Comparison of ENCODE assay signal across 1 cellular context in the genomic region with DNA sequence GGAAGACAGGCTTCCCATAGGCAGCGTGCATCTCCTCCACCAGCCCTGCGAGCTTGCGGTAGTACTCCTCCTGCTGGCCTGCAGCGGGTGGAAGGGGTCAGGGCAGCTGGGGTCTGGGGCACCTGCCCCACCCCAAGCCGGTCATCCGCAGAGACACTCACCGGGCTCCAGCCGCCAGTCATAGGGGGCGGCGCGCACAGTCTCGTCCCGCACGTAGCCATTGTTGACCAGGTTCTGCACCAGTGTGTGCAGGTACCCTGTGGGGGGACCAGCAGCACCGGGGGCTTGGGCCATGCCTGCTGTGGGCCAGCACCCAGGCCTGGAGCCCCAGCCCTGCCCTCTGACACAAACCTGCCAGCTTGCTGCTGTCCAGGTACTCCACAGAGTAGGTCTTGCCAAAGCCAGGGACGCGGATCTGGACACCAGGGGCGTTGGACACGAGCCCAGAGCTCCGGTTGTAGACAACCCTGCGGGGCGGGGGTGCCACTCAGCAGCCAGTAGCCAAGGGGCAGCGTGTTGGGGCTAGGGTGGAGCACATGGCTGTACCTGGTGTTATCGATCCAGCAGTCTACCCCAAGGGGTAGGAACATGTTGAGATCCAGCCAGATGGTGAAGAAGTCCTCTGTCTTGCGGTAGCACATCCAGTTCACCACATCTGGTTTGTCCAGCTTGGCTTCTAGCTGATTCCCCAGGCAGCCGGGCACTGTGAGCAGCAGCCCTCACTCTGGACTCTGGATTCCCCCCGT.
TF ChIP-seq lines count a peak whose summit lies in the region.

No MANE protein-coding gene starts in this region.

TF ChIP-seq in HepG2, 621 proteins besides CTCF, POLR2A, EP300 and RAD21 (continued from another document and continues in another):
- TF ChIP-seq, protein P1, sequence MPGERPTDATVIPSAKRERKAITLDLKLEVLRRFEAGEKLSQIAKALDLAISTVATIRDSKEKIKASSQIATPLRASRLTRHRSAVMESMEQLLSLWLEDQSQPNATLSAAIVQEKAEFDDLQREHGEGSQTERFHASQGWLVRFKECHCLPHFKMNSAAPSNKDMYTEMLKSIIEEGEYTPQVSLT (CRISPR knock-in tag; IDR thresholded peaks at IDR 0.05; ENCODE audit: borderline replicate concordance, low read depth): no peak
- no peak; a peak in 1 of 4 replicates for TF ChIP-seq HMGXB4 (CRISPR knock-in tag; IDR thresholded peaks at IDR 0.05; ENCODE audit: borderline replicate concordance in 1 of 2, low read depth in 1 of 2)
- TF ChIP-seq CENPT (CRISPR knock-in tag; IDR thresholded peaks at IDR 0.05; ENCODE audit: low read depth): 0 out of 2 replicates have a peak, but pooled peaks have one; percentile 31
- no peak; the same call in 1 of the 2 replicates for TF ChIP-seq FIP1L1 (IDR thresholded peaks at IDR 0.05; ENCODE audit: borderline replicate concordance, insufficient read depth, low read depth, low read length)
- TF ChIP-seq, protein P2, sequence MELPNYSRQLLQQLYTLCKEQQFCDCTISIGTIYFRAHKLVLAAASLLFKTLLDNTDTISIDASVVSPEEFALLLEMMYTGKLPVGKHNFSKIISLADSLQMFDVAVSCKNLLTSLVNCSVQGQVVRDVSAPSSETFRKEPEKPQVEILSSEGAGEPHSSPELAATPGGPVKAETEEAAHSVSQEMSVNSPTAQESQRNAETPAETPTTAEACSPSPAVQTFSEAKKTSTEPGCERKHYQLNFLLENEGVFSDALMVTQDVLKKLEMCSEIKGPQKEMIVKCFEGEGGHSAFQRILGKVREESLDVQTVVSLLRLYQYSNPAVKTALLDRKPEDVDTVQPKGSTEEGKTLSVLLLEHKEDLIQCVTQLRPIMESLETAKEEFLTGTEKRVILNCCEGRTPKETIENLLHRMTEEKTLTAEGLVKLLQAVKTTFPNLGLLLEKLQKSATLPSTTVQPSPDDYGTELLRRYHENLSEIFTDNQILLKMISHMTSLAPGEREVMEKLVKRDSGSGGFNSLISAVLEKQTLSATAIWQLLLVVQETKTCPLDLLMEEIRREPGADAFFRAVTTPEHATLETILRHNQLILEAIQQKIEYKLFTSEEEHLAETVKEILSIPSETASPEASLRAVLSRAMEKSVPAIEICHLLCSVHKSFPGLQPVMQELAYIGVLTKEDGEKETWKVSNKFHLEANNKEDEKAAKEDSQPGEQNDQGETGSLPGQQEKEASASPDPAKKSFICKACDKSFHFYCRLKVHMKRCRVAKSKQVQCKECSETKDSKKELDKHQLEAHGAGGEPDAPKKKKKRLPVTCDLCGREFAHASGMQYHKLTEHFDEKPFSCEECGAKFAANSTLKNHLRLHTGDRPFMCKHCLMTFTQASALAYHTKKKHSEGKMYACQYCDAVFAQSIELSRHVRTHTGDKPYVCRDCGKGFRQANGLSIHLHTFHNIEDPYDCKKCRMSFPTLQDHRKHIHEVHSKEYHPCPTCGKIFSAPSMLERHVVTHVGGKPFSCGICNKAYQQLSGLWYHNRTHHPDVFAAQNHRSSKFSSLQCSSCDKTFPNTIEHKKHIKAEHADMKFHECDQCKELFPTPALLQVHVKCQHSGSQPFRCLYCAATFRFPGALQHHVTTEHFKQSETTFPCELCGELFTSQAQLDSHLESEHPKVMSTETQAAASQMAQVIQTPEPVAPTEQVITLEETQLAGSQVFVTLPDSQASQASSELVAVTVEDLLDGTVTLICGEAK (IDR thresholded peaks at IDR 0.05): no peak
- TF ChIP-seq, protein P2 (CRISPR knock-in tag; IDR thresholded peaks at IDR 0.05): 0 out of 2 replicates have a peak, but pooled peaks have one; percentile 63
- peak; percentile 51 for TF ChIP-seq ZNF883 (CRISPR knock-in tag; IDR thresholded peaks at IDR 0.05; ENCODE audit: not compliant biosample characterization)
- TF ChIP-seq NR1H2 (CRISPR knock-in tag; IDR thresholded peaks at IDR 0.05; ENCODE audit: borderline replicate concordance, low read depth): no peak; the same call in 1 of the 2 replicates
- TF ChIP-seq, protein P3, sequence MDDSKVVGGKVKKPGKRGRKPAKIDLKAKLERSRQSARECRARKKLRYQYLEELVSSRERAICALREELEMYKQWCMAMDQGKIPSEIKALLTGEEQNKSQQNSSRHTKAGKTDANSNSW (CRISPR knock-in tag; IDR thresholded peaks at IDR 0.05; ENCODE audit: borderline replicate concordance): peak; percentile 60
- no peak for TF ChIP-seq MAX (IDR thresholded peaks at IDR 0.05)
- 0 out of 2 replicates have a peak, but pooled peaks have one; percentile 41 for TF ChIP-seq ZNF326 (CRISPR knock-in tag; IDR thresholded peaks at IDR 0.05; ENCODE audit: borderline replicate concordance)
- TF ChIP-seq BCL6 (CRISPR knock-in tag; IDR thresholded peaks at IDR 0.05): peak; percentile 25
- 0 out of 2 replicates have a peak, but pooled peaks have one; percentile 69 for TF ChIP-seq ZNF737 (CRISPR knock-in tag; IDR thresholded peaks at IDR 0.05; ENCODE audit: borderline replicate concordance)
- TF ChIP-seq ZNF75D (CRISPR knock-in tag; IDR thresholded peaks at IDR 0.05; ENCODE audit: borderline replicate concordance): no peak
- no peak for TF ChIP-seq ATAD3A (CRISPR knock-in tag; IDR thresholded peaks at IDR 0.05)
- TF ChIP-seq ETV6 (CRISPR knock-in tag; conservative IDR thresholded peaks at IDR 0.05): no peak; the same call in 1 of the 2 replicates
- no peak for TF ChIP-seq TOPORS (CRISPR knock-in tag; IDR thresholded peaks at IDR 0.05)
- TF ChIP-seq ZNF225 (CRISPR knock-in tag; IDR thresholded peaks at IDR 0.05): no peak
- TF ChIP-seq ZSCAN20 (CRISPR knock-in tag; IDR thresholded peaks at IDR 0.05; ENCODE audit: borderline replicate concordance): no peak
- no peak for TF ChIP-seq ZBTB34 (CRISPR knock-in tag; IDR thresholded peaks at IDR 0.05)
- TF ChIP-seq KAT2B (IDR thresholded peaks at IDR 0.05; ENCODE audit: borderline replicate concordance, low read depth, low read length): no peak
- TF ChIP-seq NBN (conservative IDR thresholded peaks at IDR 0.05): no peak
- TF ChIP-seq DPF2 (CRISPR knock-in tag; IDR thresholded peaks at IDR 0.05; ENCODE audit: borderline replicate concordance, low read depth): no peak; the same call in 1 of the 2 replicates
- TF ChIP-seq ZNF547 (CRISPR knock-in tag; IDR thresholded peaks at IDR 0.05): peak; percentile 75
- TF ChIP-seq SP1 (IDR thresholded peaks at IDR 0.05): no peak
- no peak for TF ChIP-seq SP1 (CRISPR knock-in tag; IDR thresholded peaks at IDR 0.05)
- TF ChIP-seq MAF1 (CRISPR knock-in tag; IDR thresholded peaks at IDR 0.05; ENCODE audit: borderline replicate concordance): no peak
- TF ChIP-seq SAFB2 (CRISPR knock-in tag; IDR thresholded peaks at IDR 0.05; ENCODE audit: borderline replicate concordance, low read depth): no peak
- no peak for TF ChIP-seq ZNF180 (CRISPR knock-in tag; IDR thresholded peaks at IDR 0.05; ENCODE audit: borderline replicate concordance, low read depth)
- TF ChIP-seq RBM39 (IDR thresholded peaks at IDR 0.05; ENCODE audit: low read depth, low read length, poor library complexity, severe bottlenecking): peak; percentile 29
- TF ChIP-seq HNF1A (IDR thresholded peaks at IDR 0.05; ENCODE audit: low read depth): no peak
- no peak for TF ChIP-seq HNF1A (CRISPR knock-in tag; IDR thresholded peaks at IDR 0.05; ENCODE audit: borderline replicate concordance)
- TF ChIP-seq TGIF2 (CRISPR knock-in tag; IDR thresholded peaks at IDR 0.05): no peak
- peak; percentile 19; the same call in 1 of the 2 replicates for TF ChIP-seq NFE2L1 (CRISPR knock-in tag; IDR thresholded peaks at IDR 0.05; ENCODE audit: borderline replicate concordance)
- TF ChIP-seq NAIF1 (CRISPR knock-in tag; IDR thresholded peaks at IDR 0.05; ENCODE audit: borderline replicate concordance): no peak
- no peak for TF ChIP-seq ZFP36L1 (CRISPR knock-in tag; IDR thresholded peaks at IDR 0.05)
- no peak for TF ChIP-seq U2AF1 (optimal IDR thresholded peaks at IDR 0.05; ENCODE audit: low read depth, low read length)
- TF ChIP-seq, protein P4, sequence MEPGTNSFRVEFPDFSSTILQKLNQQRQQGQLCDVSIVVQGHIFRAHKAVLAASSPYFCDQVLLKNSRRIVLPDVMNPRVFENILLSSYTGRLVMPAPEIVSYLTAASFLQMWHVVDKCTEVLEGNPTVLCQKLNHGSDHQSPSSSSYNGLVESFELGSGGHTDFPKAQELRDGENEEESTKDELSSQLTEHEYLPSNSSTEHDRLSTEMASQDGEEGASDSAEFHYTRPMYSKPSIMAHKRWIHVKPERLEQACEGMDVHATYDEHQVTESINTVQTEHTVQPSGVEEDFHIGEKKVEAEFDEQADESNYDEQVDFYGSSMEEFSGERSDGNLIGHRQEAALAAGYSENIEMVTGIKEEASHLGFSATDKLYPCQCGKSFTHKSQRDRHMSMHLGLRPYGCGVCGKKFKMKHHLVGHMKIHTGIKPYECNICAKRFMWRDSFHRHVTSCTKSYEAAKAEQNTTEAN (CRISPR knock-in tag; conservative IDR thresholded peaks at IDR 0.05): 0 out of 2 replicates have a peak, but pooled peaks have one; percentile 43
- 0 out of 2 replicates have a peak, but pooled peaks have one; percentile 25 for TF ChIP-seq ZNF143 (CRISPR knock-in tag; IDR thresholded peaks at IDR 0.05)
